ENCODE assay signal across 10 cellular contexts in genomic region chrX:49331282-49331681, GRCh38. TPM values are rescaled to one million over a fixed set of nuclear protein-coding genes. Genes with fewer than 3 reads are reported as not detected.
"Had no signal": no experiment of that assay in that cellular context is flagged by ENCODE, and none has a peak within 500 bp of the region (broad histone marks: within the 10 kb centered on the region; RNA-seq: fewer than 3 reads in every experiment).

GAGE13 (plus strand) TSS chrX:49331582; CDS start chrX:49332738, 1,156 bp downstream.

RNA-seq across cellular contexts. Expression of gene GAGE13, which starts in this region (rescaled TPM):
- total RNA-seq: OCI-LY7, PC-3, PC-9, Peyer's patch, Right ventricle myocardium inferior, Right ventricle myocardium superior, SJCRH30, SJSA1, T-cell had no signal
- polyA plus RNA-seq: SK-N-SH had no signal
